In genomic region chr7:921581-922333, GRCh38 we compare ENCODE assay signal across 12 cellular contexts. TPM values are rescaled to one million over a fixed set of nuclear protein-coding genes. Genes with fewer than 3 reads are reported as not detected.
A peak's percentile ranks its signal among the peaks of the same experiment; 100 is the strongest.
DNase-seq lines count a peak whose midpoint lies in the region; ATAC-seq, FAIRE-seq and TF ChIP-seq lines count a peak whose summit lies in the region.
"Had no signal": no experiment of that assay in that cellular context is flagged by ENCODE, and none has a peak within 500 bp of the region (broad histone marks: within the 10 kb centered on the region; RNA-seq: fewer than 3 reads in every experiment).

No MANE protein-coding gene starts in this region.

- no peaks in the 10 kb centered on the region for H3K9me1 ChIP-seq in IMR-90 (ENCODE audit: insufficient read depth, low read length)

- H3K4me3 ChIP-seq in IMR-90 (ENCODE audit: insufficient read depth, low read depth, low read length), result no peak overlapping the region
- H3K4me3 ChIP-seq: breast epithelium, gastrocnemius medialis, MG63 had no signal

- H2AK5ac ChIP-seq in IMR-90 (ENCODE audit: low read depth, low read length), result no peak overlapping the region

- H3K18ac ChIP-seq in IMR-90 (ENCODE audit: low read depth, low read length), result no peak overlapping the region

- ATAC-seq in IMR-90 (ENCODE audit: low read depth), result no peak
- ATAC-seq in left ventricle myocardium superior, result no peak
- ATAC-seq in HG03039 (IDR thresholded peaks at IDR 0.05; ENCODE audit: unreplicated experiment), result no peak
- ATAC-seq in HG03432 (IDR thresholded peaks at IDR 0.05; ENCODE audit: unreplicated experiment), result no peak
- ATAC-seq: gastrocnemius medialis had no signal

- in situ Hi-C loops in IMR-90 (cut with MboI; ENCODE audit: low sequenced_read_pairs), result no loop called here

- TF ChIP-seq RAD21 in IMR-90 (IDR thresholded peaks at IDR 0.05; ENCODE audit: low read length), result no peak

- intact Hi-C loops in IMR-90 (cut with micrococcal nuclease) (no loop called here), left ventricle myocardium superior (cut with micrococcal nuclease) (no loop called here)

- TF ChIP-seq POLR2A in IMR-90 (IDR thresholded peaks at IDR 0.05; ENCODE audit: low read depth, low read length), result no peak

- H3K4me2 ChIP-seq in IMR-90 (ENCODE audit: low read depth, low read length), result no peak overlapping the region

- no peak overlapping the region for H3K14ac ChIP-seq in IMR-90 (replicated peaks; ENCODE audit: low read depth, low read length)

- no peak overlapping the region for H2BK15ac ChIP-seq in IMR-90 (ENCODE audit: low read depth, low read length)

- H3K9ac ChIP-seq in IMR-90 (ENCODE audit: low read depth, low read length), result no peak overlapping the region

- H3K4ac ChIP-seq in IMR-90 (ENCODE audit: low read depth, low read length), result no peak overlapping the region

- H2AK9ac ChIP-seq in IMR-90 (replicated peaks; ENCODE audit: low read depth, low read length, poor library complexity), result peak overlapping the region; percentile 28

- H3K4me1 ChIP-seq in IMR-90 (ENCODE audit: control insufficient read depth, insufficient read depth, low read length), result peaks cover 7% of the 10 kb centered on the region
- H3K4me1 ChIP-seq: breast epithelium, gastrocnemius medialis had no signal

- no peaks in the 10 kb centered on the region for H3K9me3 ChIP-seq in IMR-90 (ENCODE audit: control insufficient read depth, insufficient read depth, low read length)
- H3K9me3 ChIP-seq: breast epithelium, gastrocnemius medialis, MG63 had no signal

- H3K27ac ChIP-seq in IMR-90 (ENCODE audit: insufficient read depth, low read length), result no peak overlapping the region
- H3K27ac ChIP-seq: breast epithelium, gastrocnemius medialis had no signal

- no peak overlapping the region for H2BK5ac ChIP-seq in IMR-90 (ENCODE audit: low read depth, low read length, poor library complexity, severe bottlenecking)

- H2AFZ ChIP-seq in IMR-90 (replicated peaks; ENCODE audit: low read length, poor library complexity), result peak overlapping the region; percentile 11

- no peaks in the 10 kb centered on the region for H3K36me3 ChIP-seq in IMR-90 (ENCODE audit: control insufficient read depth, insufficient read depth, low read length)
- H3K36me3 ChIP-seq: breast epithelium, gastrocnemius medialis, MG63 had no signal

- no peak overlapping the region for H2BK20ac ChIP-seq in IMR-90 (ENCODE audit: low read depth, low read length)

- WGBS in IMR-90 (ENCODE audit: extremely low coverage in 2 of 2, insufficient read length in 1 of 2), 2 experiments, result 86% methylated on average over 15 of the region's 36 CpGs; no CpG with 5 or more reads in 1 of the 2 experiments

- dilution Hi-C loops in IMR-90 (cut with HindIII; ENCODE audit: low sequenced_read_pairs, unreplicated experiment), result no loop called here

- POLR2A ChIA-PET in IMR-90 (lab: Charles Lee; ENCODE audit: unreplicated experiment), result no interaction called here

- H4K20me1 ChIP-seq in IMR-90 (ENCODE audit: insufficient read depth, low read length), result no peaks in the 10 kb centered on the region

- no peak overlapping the region for H2BK120ac ChIP-seq in IMR-90 (ENCODE audit: low read depth, low read length)

- FAIRE-seq in HTR-8/SVneo (lab: Jason Lieb, UNC), result no peak
- FAIRE-seq: G401.6 had no signal

- DNase-seq in IMR-90, result no peak
- peak; percentile 26 for DNase-seq in activated CD8-positive, alpha-beta memory T cell treated with anti-CD3 and anti-CD28 coated beads, Interleukin-2, amount 50 U/mL, for 4 hours
- DNase-seq in left ventricle myocardium superior, result peak; percentile 35
- DNase-seq in stimulated activated CD4-positive, alpha-beta T cell treated with anti-CD3 and anti-CD28 coated beads, Interleukin-4, amount 100 ng/mL, for 1 hour, result peak; percentile 10
- DNase-seq in HTR-8/SVneo (ENCODE audit: insufficient read length, low spot score), result no peak
- DNase-seq in NCI-H69 (lab: John Stamatoyannopoulos, UW), result no peak
- DNase-seq: MG63 had no signal

- no peak overlapping the region for H3K56ac ChIP-seq in IMR-90 (ENCODE audit: extremely low read depth, insufficient read depth, low read length)

- no peak overlapping the region for H3K23ac ChIP-seq in IMR-90 (ENCODE audit: low read depth, low read length)

- H3K27me3 ChIP-seq in IMR-90 (ENCODE audit: control insufficient read depth, insufficient read depth, low read length), result no peaks in the 10 kb centered on the region
- H3K27me3 ChIP-seq: breast epithelium, MG63 had no signal

- CTCF ChIA-PET in IMR-90 (lab: Yijun Ruan, JAX), result no interaction called here

- no peak overlapping the region for H4K8ac ChIP-seq in IMR-90 (ENCODE audit: low read depth in 2 of 2, low read length in 2 of 2)

- no peak overlapping the region for H4K91ac ChIP-seq in IMR-90 (ENCODE audit: insufficient read depth, low read depth, low read length)

- no peaks in the 10 kb centered on the region for H3K79me1 ChIP-seq in IMR-90 (ENCODE audit: low read depth in 1 of 2, low read length in 2 of 2)

- H4K5ac ChIP-seq in IMR-90 (ENCODE audit: low read depth, low read length), result no peak overlapping the region

- no TSS peak for BruUV-seq in IMR-90 (replicated peaks; lab: Mats Ljungman, UMichigan)

- TF ChIP-seq CTCF in IMR-90 (conservative IDR thresholded peaks at IDR 0.05; ENCODE audit: low read depth, low read length), result no peak

TF ChIP-seq in IMR-90, 13 proteins besides CTCF, POLR2A, EP300 and RAD21:
- TF ChIP-seq CHD1 (IDR thresholded peaks at IDR 0.05; ENCODE audit: low read depth, low read length), result no peak
- no peak for TF ChIP-seq RFX5 (IDR thresholded peaks at IDR 0.05; ENCODE audit: low read depth, low read length)
- TF ChIP-seq RCOR1 (IDR thresholded peaks at IDR 0.05; ENCODE audit: insufficient replicate concordance, low read length), result no peak
- no peak for TF ChIP-seq MXI1 (IDR thresholded peaks at IDR 0.05; ENCODE audit: borderline replicate concordance, low read depth, low read length)
- no peak for TF ChIP-seq FOS (IDR thresholded peaks at IDR 0.05; ENCODE audit: low read depth, low read length)
- no peak for TF ChIP-seq USF2 (IDR thresholded peaks at IDR 0.05; ENCODE audit: low read depth, low read length)
- no peak for TF ChIP-seq MAFK (IDR thresholded peaks at IDR 0.05; ENCODE audit: low read depth, low read length)
- no peak for TF ChIP-seq ELK1 (IDR thresholded peaks at IDR 0.05; ENCODE audit: borderline replicate concordance, low read depth, low read length)
- TF ChIP-seq NFE2L2 (IDR thresholded peaks at IDR 0.05; ENCODE audit: low read depth, low read length), result no peak

RNA-seq across cellular contexts. Expression of gene ADAP1, which starts 32.7 kb away (rescaled TPM):
- total RNA-seq in IMR-90 (2012; rRNA removed) (1.4 and 2.2 TPM in 2 replicates), left ventricle myocardium superior (10.2 TPM)
- 1.9 and 2.0 TPM in 2 replicates for polyA plus RNA-seq in IMR-90 (2012; rRNA removed)
- polyA plus RNA-seq in IMR-90 (2012; cell fraction: cytosol; rRNA removed), result 1.3 and 2.4 TPM in 2 replicates
- 2.9 and 5.6 TPM in 2 replicates for polyA plus RNA-seq in IMR-90 (2012; cell fraction: nucleus; rRNA removed; ENCODE audit: low replicate concordance)

RNA-seq across cellular contexts. Expression of gene GET4, which starts 45.4 kb away (rescaled TPM):
- 10.6 and 11.3 TPM in 2 replicates for total RNA-seq in IMR-90 (2012; rRNA removed)
- polyA plus RNA-seq in IMR-90 (2012; rRNA removed), result 30.9 and 37.2 TPM in 2 replicates
- 25.9 and 35.9 TPM in 2 replicates for polyA plus RNA-seq in IMR-90 (2012; cell fraction: cytosol; rRNA removed)
- 104 and 238 TPM in 2 replicates for polyA plus RNA-seq in IMR-90 (2012; cell fraction: nucleus; rRNA removed; ENCODE audit: low replicate concordance)
- 20.6 TPM for total RNA-seq in left ventricle myocardium superior

RNA-seq across cellular contexts. Expression of gene COX19, which starts 53.6 kb away (rescaled TPM):
- 3.9 and 6.4 TPM in 2 replicates for total RNA-seq in IMR-90 (2012; rRNA removed)
- polyA plus RNA-seq in IMR-90 (2012; rRNA removed), result 7.3 and 7.8 TPM in 2 replicates
- polyA plus RNA-seq in IMR-90 (2012; cell fraction: cytosol; rRNA removed), result 4.9 and 5.4 TPM in 2 replicates
- 18.9 and 24.1 TPM in 2 replicates for polyA plus RNA-seq in IMR-90 (2012; cell fraction: nucleus; rRNA removed; ENCODE audit: low replicate concordance)
- 9.6 TPM for total RNA-seq in left ventricle myocardium superior

Comparison
In these comparisons a context has a peak if more than half of its experiments do, and no peak if none do; other contexts are left out.
1. DNase-seq: peak in activated CD8-positive, alpha-beta memory T cell treated with anti-CD3 and anti-CD28 coated beads, Interleukin-2, amount 50 U/mL, for 4 hours (single experiment), left ventricle myocardium superior (single experiment) and stimulated activated CD4-positive, alpha-beta T cell treated with anti-CD3 and anti-CD28 coated beads, Interleukin-4, amount 100 ng/mL, for 1 hour (single experiment); none in IMR-90 (single experiment), HTR-8/SVneo (single experiment) and NCI-H69 (single experiment).